In the genomic region with DNA sequence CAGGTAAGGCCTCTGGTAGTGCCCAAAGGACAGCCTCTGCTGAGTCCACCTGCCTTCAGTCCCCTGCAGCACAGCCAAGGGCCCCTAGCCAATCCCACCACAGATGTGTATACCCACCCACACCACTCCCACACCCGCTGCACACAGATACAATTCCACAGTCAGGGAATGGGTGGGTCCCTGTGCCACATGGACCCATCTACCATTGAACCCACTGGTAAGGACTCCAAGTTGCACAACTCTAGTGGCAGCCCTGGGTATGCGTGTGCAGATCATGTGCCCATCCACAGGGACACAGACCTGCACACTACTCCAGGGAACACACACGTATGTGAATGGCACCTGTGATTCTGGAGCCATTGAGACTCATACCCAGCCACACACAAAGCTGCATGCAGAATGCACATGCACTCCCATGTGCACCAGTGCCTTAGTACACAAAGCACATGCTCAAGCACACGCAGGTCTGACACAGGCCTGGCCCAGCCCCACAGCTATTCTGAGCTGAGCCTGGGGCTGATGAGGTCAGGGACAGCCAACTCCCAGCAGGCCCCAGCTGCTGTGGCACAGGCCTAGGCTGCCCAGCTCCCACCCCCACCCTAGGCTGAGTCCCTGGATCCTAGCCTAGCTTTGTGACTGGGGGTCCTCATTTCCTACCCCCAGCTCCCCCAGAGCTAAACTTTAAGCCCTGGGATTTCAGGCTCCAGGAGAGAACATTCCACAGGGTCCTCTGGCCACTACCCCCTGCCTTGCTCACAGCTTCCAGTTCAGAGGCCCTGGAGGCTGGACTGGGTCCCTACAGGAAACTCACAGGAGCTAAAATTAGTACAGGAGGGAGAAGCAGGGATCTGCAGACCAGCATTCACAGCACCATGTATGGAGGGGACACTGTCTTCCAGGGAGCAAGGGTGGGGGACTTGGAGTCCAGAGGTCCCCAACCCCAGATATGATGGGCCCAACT, we compare ENCODE assay signal across 10 cellular contexts. TPM values are rescaled to one million over a fixed set of nuclear protein-coding genes. Genes with fewer than 3 reads are reported as not detected.
DNase-seq lines count a peak whose midpoint lies in the region; ATAC-seq and TF ChIP-seq lines count a peak whose summit lies in the region.
"Had no signal": no experiment of that assay in that cellular context is flagged by ENCODE, and none has a peak within 500 bp of the region (broad histone marks: within the 10 kb centered on the region; RNA-seq: fewer than 3 reads in every experiment).

No MANE protein-coding gene starts in this region.

- WGBS in GM23248 (ENCODE audit: low coverage in 1 of 2, low lambda C conversion rate in 2 of 2, missing lambda C conversion rate in 2 of 2), 2 experiments, result 84% methylated on average over 4 of the region's 4 CpGs

- peak overlapping the region; percentile 60 for H3K27ac Mint-ChIP-seq in activated naive CD8-positive, alpha-beta T cell treated with anti-CD3 and anti-CD28 coated beads, Interleukin-2, amount 10 ng/mL, durations not matched to agents 7 days and 5 days

- POLR2A ChIA-PET in activated naive CD8-positive, alpha-beta T cell treated with anti-CD3 and anti-CD28 coated beads, Interleukin-2, amount 10 ng/mL, durations not matched to agents 7 days and 5 days (lab: Charles Lee), result no interaction called here

- H3K36me3 ChIP-seq in GM23248 (ENCODE audit: low read depth) (no peaks in the 10 kb centered on the region), gastrocnemius medialis (no peaks in the 10 kb centered on the region)

- intact Hi-C loops in Right ventricle myocardium superior (cut with DNase I) (no loop called here), gastrocnemius medialis (cut with DNase I; ENCODE audit: low total_unique reads) (loop anchor here (2.0 to 10.0 kb wide), 2 partner anchors 129 to 1089 kb away; partner anchors contain the start of genes LRRC2 and SMARCC1)

- H3K9me3 ChIP-seq in GM23248 (ENCODE audit: low read depth) (no peaks in the 10 kb centered on the region), gastrocnemius medialis (no peaks in the 10 kb centered on the region)

- H3K27me3 ChIP-seq in GM23248 (replicated peaks; ENCODE audit: insufficient read depth) (no peaks in the 10 kb centered on the region), gastrocnemius medialis (no peaks in the 10 kb centered on the region)

- H3F3A ChIP-seq in GM23248 (ENCODE audit: insufficient read depth), result no peaks in the 10 kb centered on the region

- H3K4me2 ChIP-seq in GM23248 (ENCODE audit: unreplicated experiment), result no peak overlapping the region

- TF ChIP-seq POLR2A in gastrocnemius medialis (IDR thresholded peaks at IDR 0.05), result peak; percentile 18 to 40

- H3K4me3 ChIP-seq in GM23248, result no peak overlapping the region
- H3K4me3 ChIP-seq in gastrocnemius medialis, result no peak overlapping the region
- H3K4me3 ChIP-seq: GM12878 had no signal

- TF ChIP-seq CTCF in gastrocnemius medialis (IDR thresholded peaks at IDR 0.05 in 4 of 5, conservative IDR thresholded peaks at IDR 0.05 in 1 of 5), result peak; percentile 32 to 55 (median 35)

- no peaks in the 10 kb centered on the region for H4K20me1 ChIP-seq in GM23248 (ENCODE audit: insufficient read depth)

- H3K9me3 Mint-ChIP-seq in activated naive CD8-positive, alpha-beta T cell treated with anti-CD3 and anti-CD28 coated beads, Interleukin-2, amount 10 ng/mL, durations not matched to agents 7 days and 5 days, result no peaks in the 10 kb centered on the region

- H3K9ac ChIP-seq in GM23248, result 0 out of 2 replicates have a peak overlapping the region, but pooled peaks have one; percentile 15

- H3K4me3 Mint-ChIP-seq in activated naive CD8-positive, alpha-beta T cell treated with anti-CD3 and anti-CD28 coated beads, Interleukin-2, amount 10 ng/mL, durations not matched to agents 7 days and 5 days, result no peak overlapping the region

- peaks cover 21% of the 10 kb centered on the region for H3K4me1 Mint-ChIP-seq in activated naive CD8-positive, alpha-beta T cell treated with anti-CD3 and anti-CD28 coated beads, Interleukin-2, amount 10 ng/mL, durations not matched to agents 7 days and 5 days

- H3K27ac ChIP-seq in GM23248, result no peak overlapping the region
- peak overlapping the region; percentile 93 to 97 (median 96) for H3K27ac ChIP-seq in gastrocnemius medialis

- no peaks in the 10 kb centered on the region for H3K9me2 ChIP-seq in GM23248 (ENCODE audit: insufficient read depth)

- no peak overlapping the region for H2AFZ ChIP-seq in GM23248

- H3K36me3 Mint-ChIP-seq in activated naive CD8-positive, alpha-beta T cell treated with anti-CD3 and anti-CD28 coated beads, Interleukin-2, amount 10 ng/mL, durations not matched to agents 7 days and 5 days, result no peaks in the 10 kb centered on the region

- H3K79me2 ChIP-seq in GM23248 (ENCODE audit: insufficient read depth), result no peaks in the 10 kb centered on the region

- H3K4me1 ChIP-seq in GM23248 (ENCODE audit: insufficient read depth) (peaks cover 5% of the 10 kb centered on the region; the same call in 1 of the 2 replicates), gastrocnemius medialis (peaks cover 66 to 67% of the 10 kb centered on the region in 2 donors)

- peak; percentile 1 for ATAC-seq in activated naive CD8-positive, alpha-beta T cell treated with anti-CD3 and anti-CD28 coated beads, Interleukin-2, amount 10 ng/mL, durations not matched to agents 7 days and 5 days (ENCODE audit: low read depth)
- ATAC-seq in Right ventricle myocardium superior (ENCODE audit: poor library complexity), result peak; percentile 67
- ATAC-seq in gastrocnemius medialis, result peak; percentile 55
- ATAC-seq in GM21717 (IDR thresholded peaks at IDR 0.05; ENCODE audit: unreplicated experiment), result no peak

- in situ Hi-C loops in GM23248 (cut with MboI) (no loop called here), gastrocnemius medialis (cut with MboI; ENCODE audit: low sequenced_read_pairs in 4 of 4) (loop anchor here in 1 of 4 donors (25.0 kb wide), 1 partner anchor 316 kb away; no protein-coding TSS in a partner anchor), KBM-7 (cut with MboI; ENCODE audit: low pct_unique_long_range_greater_than_20kb, low sequenced_read_pairs) (no loop called here)

- H3K27me3 Mint-ChIP-seq in activated naive CD8-positive, alpha-beta T cell treated with anti-CD3 and anti-CD28 coated beads, Interleukin-2, amount 10 ng/mL, durations not matched to agents 7 days and 5 days, result peaks cover 20% of the 10 kb centered on the region

- DNase-seq in GM23248 (peak; percentile 81), Right ventricle myocardium superior (peak; percentile 78), gastrocnemius medialis (peak; percentile 81 to 90), KBM-7 (no peak), activated T-cell treated with anti-CD3 and anti-CD28 coated beads for 4 hours (no peak)
- DNase-seq in activated naive CD8-positive, alpha-beta T cell treated with anti-CD3 and anti-CD28 coated beads, Interleukin-2, amount 10 ng/mL, durations not matched to agents 7 days and 5 days, result no peak
- DNase-seq in stimulated activated CD4-positive, alpha-beta T cell treated with anti-CD3 and anti-CD28 coated beads, Interleukin-4, amount 100 ng/mL, for 4 hours, result no peak

RNA-seq across cellular contexts. Expression of gene ALS2CL, which starts 2.8 kb away (rescaled TPM):
- 3.1 and 3.4 TPM in 2 replicates for total RNA-seq in GM23248 (2014; rRNA removed; shearing (Covaris generic))
- 1.2 and 2.0 TPM in 2 replicates for polyA plus RNA-seq in GM23248 (2016; fragmentation: Nextera tagmentation; extraction: Ambion mirVana)
- 1 to 10 TPM; 3.6 to 4.5 TPM for total RNA-seq in activated naive CD8-positive, alpha-beta T cell treated with anti-CD3 and anti-CD28 coated beads, Interleukin-2, amount 10 ng/mL, durations not matched to agents 7 days and 5 days
- total RNA-seq in Right ventricle myocardium superior, result 37.0 TPM
- total RNA-seq in gastrocnemius medialis, result 10 to 100 TPM in 1 of 4 donors, 1 to 10 TPM in 3; 3.8 to 13.2 (median 6.2) TPM

RNA-seq across cellular contexts. Expression of gene TMIE, which starts 5.0 kb away (rescaled TPM):
- total RNA-seq in GM23248 (2014; rRNA removed; shearing (Covaris generic)), result 0.11 TPM in 1 of 2 replicates, not detected in the other
- 0.19 TPM in 1 of 2 replicates, not detected in the other for polyA plus RNA-seq in GM23248 (2016; fragmentation: Nextera tagmentation; extraction: Ambion mirVana)
- under 1 TPM; 0.36 to 0.77 TPM for total RNA-seq in activated naive CD8-positive, alpha-beta T cell treated with anti-CD3 and anti-CD28 coated beads, Interleukin-2, amount 10 ng/mL, durations not matched to agents 7 days and 5 days
- total RNA-seq in Right ventricle myocardium superior, result 1.00 TPM
- under 1 TPM in 3 of 4 donors, not detected in 1; 0.20 to 0.26 (median 0.22) TPM for total RNA-seq in gastrocnemius medialis
- total RNA-seq: epithelial cell of proximal tubule, GM12878 had no signal
- polyA plus RNA-seq: GM12878 had no signal

RNA-seq across cellular contexts. Expression of gene PRSS50, which starts 21.4 kb away (rescaled TPM):
- total RNA-seq in GM23248 (2014; rRNA removed; shearing (Covaris generic)), result not detected in 2 replicates
- not detected in 2 replicates for polyA plus RNA-seq in GM23248 (2016; fragmentation: Nextera tagmentation; extraction: Ambion mirVana)
- total RNA-seq in activated naive CD8-positive, alpha-beta T cell treated with anti-CD3 and anti-CD28 coated beads, Interleukin-2, amount 10 ng/mL, durations not matched to agents 7 days and 5 days, result not detected
- 0.16 TPM for total RNA-seq in Right ventricle myocardium superior
- not detected for total RNA-seq in gastrocnemius medialis
- total RNA-seq: epithelial cell of proximal tubule, GM12878 had no signal

Comparison
In these comparisons a context has a peak if more than half of its experiments do, and no peak if none do; other contexts are left out.
1. DNase-seq: peak in GM23248 (single experiment), Right ventricle myocardium superior (single experiment) and gastrocnemius medialis (2 of 2); none in activated naive CD8-positive, alpha-beta T cell treated with anti-CD3 and anti-CD28 coated beads, Interleukin-2, amount 10 ng/mL, durations not matched to agents 7 days and 5 days (single experiment), stimulated activated CD4-positive, alpha-beta T cell treated with anti-CD3 and anti-CD28 coated beads, Interleukin-4, amount 100 ng/mL, for 4 hours (0 of 2), KBM-7 (single experiment) and activated T-cell treated with anti-CD3 and anti-CD28 coated beads for 4 hours (single experiment).